In genomic region chr11:66710384-66710930, GRCh38 we compare ENCODE assay signal across 21 cellular contexts. TPM values are rescaled to one million over a fixed set of nuclear protein-coding genes. Genes with fewer than 3 reads are reported as not detected.
DNase-seq lines count a peak whose midpoint lies in the region; ATAC-seq, FAIRE-seq and TF ChIP-seq lines count a peak whose summit lies in the region.
"Had no signal": no experiment of that assay in that cellular context is flagged by ENCODE, and none has a peak within 500 bp of the region (broad histone marks: within the 10 kb centered on the region; RNA-seq: fewer than 3 reads in every experiment).

No MANE protein-coding gene starts in this region.

- H3K27ac ChIP-seq in BLaER1 (peak overlapping the region; percentile 46; the same call in 1 of the 2 replicates), RWPE1 (peak overlapping the region; percentile 84), keratinocyte (ENCODE audit: control insufficient read depth, insufficient read depth, low read length) (peak overlapping the region; percentile 20), suprapubic skin (peak overlapping the region; percentile 63)
- H3K27ac ChIP-seq: GM23248 had no signal

- peaks cover 3% of the 10 kb centered on the region for H3K9me1 ChIP-seq in keratinocyte (ENCODE audit: control insufficient read depth, extremely low read depth, insufficient read depth, low read length)

- no peak for TF ChIP-seq CTCF in RWPE1 (conservative IDR thresholded peaks at IDR 0.05; ENCODE audit: low read depth)
- no peak for TF ChIP-seq CTCF in keratinocyte (optimal IDR thresholded peaks at IDR 0.05 in 1 of 3, IDR thresholded peaks at IDR 0.05 in 1 of 3, conservative IDR thresholded peaks at IDR 0.05 in 1 of 3; ENCODE audit: extremely low read depth in 1 of 3, insufficient read depth in 2 of 3, low read length in 3 of 3)
- no peak for TF ChIP-seq CTCF in suprapubic skin (IDR thresholded peaks at IDR 0.05)

- H3K4me1 Mint-ChIP-seq in stimulated activated effector memory CD8-positive, alpha-beta T cell treated with anti-CD3 and anti-CD28 coated beads, Interleukin-12 subunit alpha, Interleukin-12 subunit beta, amount 100 ng/mL, for 72 hours, result no peaks in the 10 kb centered on the region
- no peaks in the 10 kb centered on the region for H3K4me1 Mint-ChIP-seq in natural killer cell treated with Interleukin-12 subunit alpha and Interleukin-12 subunit beta and Interleukin-15 and Interleukin-18, amount 100 ng/mL, for 72 hours (ENCODE audit: low read depth in 2 of 2)
- H3K4me1 Mint-ChIP-seq: CD14-positive monocyte; CD8-positive, alpha-beta memory T cell had no signal

- H3K4me2 ChIP-seq in BLaER1, result peak overlapping the region; percentile 71
- no peak overlapping the region for H3K4me2 ChIP-seq in keratinocyte (ENCODE audit: control insufficient read depth, extremely low read depth, insufficient read depth, low read depth, low read length)

- WGBS in suprapubic skin, result 68% methylated on average over 15 of the region's 15 CpGs

- CTCF ChIA-PET in RWPE1 (lab: Yijun Ruan, JAX), result no interaction called here

- H3K9me3 ChIP-seq in BLaER1 (no peaks in the 10 kb centered on the region), keratinocyte (ENCODE audit: control insufficient read depth, low read depth, low read length) (no peaks in the 10 kb centered on the region), suprapubic skin (no peaks in the 10 kb centered on the region)

- H3K36me3 Mint-ChIP-seq in stimulated activated effector memory CD8-positive, alpha-beta T cell treated with anti-CD3 and anti-CD28 coated beads, Interleukin-12 subunit alpha, Interleukin-12 subunit beta, amount 100 ng/mL, for 72 hours, result no peaks in the 10 kb centered on the region
- no peaks in the 10 kb centered on the region for H3K36me3 Mint-ChIP-seq in natural killer cell treated with Interleukin-12 subunit alpha and Interleukin-12 subunit beta and Interleukin-15 and Interleukin-18, amount 100 ng/mL, for 72 hours
- H3K36me3 Mint-ChIP-seq: CD14-positive monocyte; CD8-positive, alpha-beta memory T cell had no signal

- H3K36me3 ChIP-seq in BLaER1 (peaks cover 100% of the 10 kb centered on the region), keratinocyte (ENCODE audit: control insufficient read depth in 2 of 2, extremely low read depth in 1 of 2, insufficient read depth in 2 of 2, low read length in 2 of 2) (peaks cover 14 to 33% of the 10 kb centered on the region in 2 experiments), suprapubic skin (peaks cover 57% of the 10 kb centered on the region)

- TF ChIP-seq EP300 in suprapubic skin (IDR thresholded peaks at IDR 0.05), result no peak

- H3K27me3 ChIP-seq in BLaER1 (no peaks in the 10 kb centered on the region), keratinocyte (ENCODE audit: control insufficient read depth, extremely low read depth, insufficient read depth, low read length) (no peaks in the 10 kb centered on the region), suprapubic skin (no peaks in the 10 kb centered on the region)

- H3K9ac ChIP-seq in BLaER1 (peak overlapping the region; percentile 30; the same call in 1 of the 2 replicates), keratinocyte (ENCODE audit: control insufficient read depth, extremely low read depth, insufficient read depth, low read length) (no peak overlapping the region)
- H3K9ac ChIP-seq: GM23248 had no signal

- H3K9me3 Mint-ChIP-seq in stimulated activated effector memory CD8-positive, alpha-beta T cell treated with anti-CD3 and anti-CD28 coated beads, Interleukin-12 subunit alpha, Interleukin-12 subunit beta, amount 100 ng/mL, for 72 hours, result no peaks in the 10 kb centered on the region
- H3K9me3 Mint-ChIP-seq in natural killer cell treated with Interleukin-12 subunit alpha and Interleukin-12 subunit beta and Interleukin-15 and Interleukin-18, amount 100 ng/mL, for 72 hours, result no peaks in the 10 kb centered on the region
- H3K9me3 Mint-ChIP-seq: CD4-positive, alpha-beta T cell; CD8-positive, alpha-beta memory T cell had no signal

- H3K27ac Mint-ChIP-seq in stimulated activated effector memory CD8-positive, alpha-beta T cell treated with anti-CD3 and anti-CD28 coated beads, Interleukin-12 subunit alpha, Interleukin-12 subunit beta, amount 100 ng/mL, for 72 hours, result no peak overlapping the region
- no peak overlapping the region for H3K27ac Mint-ChIP-seq in natural killer cell treated with Interleukin-12 subunit alpha and Interleukin-12 subunit beta and Interleukin-15 and Interleukin-18, amount 100 ng/mL, for 72 hours
- H3K27ac Mint-ChIP-seq: CD4-positive, alpha-beta T cell had no signal

- no peak for ATAC-seq in stimulated activated effector memory CD8-positive, alpha-beta T cell treated with anti-CD3 and anti-CD28 coated beads, Interleukin-12 subunit alpha, Interleukin-12 subunit beta, amount 100 ng/mL, for 72 hours
- no peak for ATAC-seq in natural killer cell treated with Interleukin-12 subunit alpha and Interleukin-12 subunit beta and Interleukin-15 and Interleukin-18, amount 100 ng/mL, for 72 hours
- ATAC-seq: GM12878 had no signal

- H3K4me3 ChIP-seq in BLaER1, result no peak overlapping the region
- no peak overlapping the region for H3K4me3 ChIP-seq in keratinocyte (ENCODE audit: control insufficient read depth in 2 of 3, extremely low read depth in 1 of 3, insufficient read depth in 2 of 3, low read depth in 1 of 3, low read length in 3 of 3)
- no peak overlapping the region for H3K4me3 ChIP-seq in suprapubic skin
- H3K4me3 ChIP-seq: GM12878, GM23248 had no signal

- no peak for TF ChIP-seq POLR2A in suprapubic skin (IDR thresholded peaks at IDR 0.05)

- no peaks in the 10 kb centered on the region for H3K79me2 ChIP-seq in keratinocyte (ENCODE audit: control insufficient read depth, insufficient read depth, low read length)

- dilution Hi-C loops in keratinocyte (cut with MboI; ENCODE audit: extremely low pct_ligation_motif_present, low sequenced_read_pairs), result no loop called here

- no peak overlapping the region for H3K4me3 Mint-ChIP-seq in stimulated activated effector memory CD8-positive, alpha-beta T cell treated with anti-CD3 and anti-CD28 coated beads, Interleukin-12 subunit alpha, Interleukin-12 subunit beta, amount 100 ng/mL, for 72 hours
- H3K4me3 Mint-ChIP-seq in natural killer cell treated with Interleukin-12 subunit alpha and Interleukin-12 subunit beta and Interleukin-15 and Interleukin-18, amount 100 ng/mL, for 72 hours, result no peak overlapping the region
- H3K4me3 Mint-ChIP-seq: CD14-positive monocyte; CD4-positive, alpha-beta T cell; CD8-positive, alpha-beta memory T cell had no signal

- FAIRE-seq in keratinocyte (lab: Jason Lieb, UNC), result no peak
- FAIRE-seq: D721Med, GM12878, GM19239, H1 had no signal

- no peak overlapping the region for H2AFZ ChIP-seq in keratinocyte (ENCODE audit: control insufficient read depth, low read length)
- H2AFZ ChIP-seq: GM23248 had no signal

- peaks cover 10 to 17% of the 10 kb centered on the region in 2 donors for H3K27me3 Mint-ChIP-seq in natural killer cell treated with Interleukin-12 subunit alpha and Interleukin-12 subunit beta and Interleukin-15 and Interleukin-18, amount 100 ng/mL, for 72 hours

- peaks cover 21% of the 10 kb centered on the region for H3K4me1 ChIP-seq in BLaER1
- H3K4me1 ChIP-seq in keratinocyte (ENCODE audit: control insufficient read depth, extremely low read depth, insufficient read depth, low read length), result peaks cover 14% of the 10 kb centered on the region
- peaks cover 3% of the 10 kb centered on the region for H3K4me1 ChIP-seq in suprapubic skin

- POLR2A ChIA-PET in RWPE1 (lab: Yijun Ruan, JAX; ENCODE audit: low non-redundant PET), result no interaction called here

- DNase-seq in RWPE1 (ENCODE audit: low spot score) (no peak), keratinocyte (ENCODE audit: low read depth, low spot score) (no peak), suprapubic skin (ENCODE audit: low spot score in 2 of 2) (no peak), 8988T (no peak)
- no peak for DNase-seq in stimulated activated effector memory CD8-positive, alpha-beta T cell treated with anti-CD3 and anti-CD28 coated beads, Interleukin-12 subunit alpha, Interleukin-12 subunit beta, amount 100 ng/mL, for 72 hours (ENCODE audit: low spot score in 2 of 2)
- DNase-seq in natural killer cell treated with Interleukin-12 subunit alpha and Interleukin-12 subunit beta and Interleukin-15 and Interleukin-18, amount 100 ng/mL, for 72 hours (ENCODE audit: low spot score), result no peak
- DNase-seq: CD4-positive, alpha-beta T cell; CD8-positive, alpha-beta memory T cell; DMS 273 treated with DMSO at 0.1 percent for 48 hours; DMS79; EL; GDM1; GM23248; H7; HCEC 1CT had no signal

- H4K20me1 ChIP-seq in BLaER1 (0 out of 2 replicates have a peak, but pooled peaks cover 8% of the 10 kb centered on the region), keratinocyte (ENCODE audit: control insufficient read depth, extremely low read depth, insufficient read depth, low read length) (no peaks in the 10 kb centered on the region)

RNA-seq across cellular contexts. Expression of gene SPTBN2, which starts 18.6 kb away (rescaled TPM):
- polyA plus RNA-seq in keratinocyte, result 7.8 to 14.7 TPM (median 11.1 TPM) in 3 replicates
- polyA plus RNA-seq in keratinocyte (2011; ENCODE audit: low read depth), result 60.9 TPM
- 5.6 and 11.6 TPM in 2 replicates for polyA plus RNA-seq in keratinocyte (2011; cell fraction: cytosol; rRNA removed)
- 54.0 and 57.5 TPM in 2 replicates for polyA plus RNA-seq in keratinocyte (2011; cell fraction: nucleus; rRNA removed)
- 17.2 and 51.6 TPM in 2 replicates for polyA plus RNA-seq in keratinocyte (2012; ENCODE audit: low replicate concordance)
- polyA minus RNA-seq in keratinocyte, result 16.9 to 32.8 TPM (median 29.5 TPM) in 3 replicates
- polyA minus RNA-seq in keratinocyte (2011; cell fraction: cytosol; rRNA and poly(A)+ RNA removed), result 23.2 TPM
- polyA minus RNA-seq in keratinocyte (2011; cell fraction: nucleus; rRNA and poly(A)+ RNA removed), result 32.8 and 35.9 TPM in 2 replicates
- 100 to 1,000 TPM; 337 to 544 (median 450) TPM for total RNA-seq in suprapubic skin
- total RNA-seq in natural killer cell treated with Interleukin-12 subunit alpha and Interleukin-12 subunit beta and Interleukin-15 and Interleukin-18, amount 100 ng/mL, for 72 hours, result under 1 TPM in 1 of 2 donors, not detected in 1; 0.93 TPM
- total RNA-seq: CD4-positive, alpha-beta T cell had no signal
- polyA plus RNA-seq: CD14-positive monocyte; CD8-positive, alpha-beta memory T cell; GM23248 had no signal

RNA-seq across cellular contexts. Expression of gene RBM4B, which starts 32.8 kb away (rescaled TPM):
- 17.2 to 20.9 TPM (median 17.9 TPM) in 3 replicates for polyA plus RNA-seq in keratinocyte
- polyA plus RNA-seq in keratinocyte (2011; ENCODE audit: low read depth), result 7.3 TPM
- 8.5 and 12.3 TPM in 2 replicates for polyA plus RNA-seq in keratinocyte (2011; cell fraction: cytosol; rRNA removed)
- 20.6 and 21.2 TPM in 2 replicates for polyA plus RNA-seq in keratinocyte (2011; cell fraction: nucleus; rRNA removed)
- polyA plus RNA-seq in keratinocyte (2012; ENCODE audit: low replicate concordance), result 8.5 and 12.4 TPM in 2 replicates
- 8.4 to 18.3 TPM (median 14.8 TPM) in 3 replicates for polyA minus RNA-seq in keratinocyte
- polyA minus RNA-seq in keratinocyte (2011; cell fraction: cytosol; rRNA and poly(A)+ RNA removed), result 5.6 TPM
- polyA minus RNA-seq in keratinocyte (2011; cell fraction: nucleus; rRNA and poly(A)+ RNA removed), result 5.5 and 8.3 TPM in 2 replicates
- 10 to 100 TPM; 16.7 to 27.1 (median 22.0) TPM for total RNA-seq in suprapubic skin
- 10 to 100 TPM; 14.8 to 16.7 TPM for total RNA-seq in natural killer cell treated with Interleukin-12 subunit alpha and Interleukin-12 subunit beta and Interleukin-15 and Interleukin-18, amount 100 ng/mL, for 72 hours

Comparison
In these comparisons a context has a peak if more than half of its experiments do, and no peak if none do; other contexts are left out.
1. H3K27ac ChIP-seq: peak in every context shown above with its lines; median percentile 84 in RWPE1; 63 in suprapubic skin; 46 in BLaER1; 20 in keratinocyte.
2. RNA of gene SPTBN2, which starts 18.6 kb away (total RNA-seq): 337 to 544 TPM in suprapubic skin; 0.93 TPM in natural killer cell treated with Interleukin-12 subunit alpha and Interleukin-12 subunit beta and Interleukin-15 and Interleukin-18, amount 100 ng/mL, for 72 hours; every median in the first group is over 100 times any median in the second.